In genomic region chr10:125472037-125472607, GRCh38 we compare ENCODE assay signal across 12 cellular contexts.
"Had no signal": no experiment of that assay in that cellular context is flagged by ENCODE, and none has a peak within 500 bp of the region (broad histone marks: within the 10 kb centered on the region; RNA-seq: fewer than 3 reads in every experiment).

No MANE protein-coding gene starts in this region.

- H3K36me3 Mint-ChIP-seq: activated naive CD8-positive, alpha-beta T cell treated with anti-CD3 and anti-CD28 coated beads for 36 hours; brain had no signal

- H3K4me3 Mint-ChIP-seq: activated naive CD8-positive, alpha-beta T cell treated with anti-CD3 and anti-CD28 coated beads for 36 hours; brain; effector memory CD8-positive, alpha-beta T cell had no signal

- ATAC-seq: effector memory CD8-positive, alpha-beta T cell had no signal

- H3K36me3 ChIP-seq: prostate gland, right lobe of liver, spleen, uterus had no signal

- H3K27ac ChIP-seq: prostate gland, right lobe of liver, spleen, uterus had no signal

- H3K4me1 ChIP-seq: prostate gland, right lobe of liver, spleen, uterus had no signal

- H3K4me3 ChIP-seq: prostate gland, right lobe of liver, spleen, uterus had no signal

- H3K27me3 ChIP-seq: right lobe of liver, uterus had no signal

- H3K9me3 Mint-ChIP-seq: activated naive CD8-positive, alpha-beta T cell treated with anti-CD3 and anti-CD28 coated beads for 36 hours; effector memory CD8-positive, alpha-beta T cell had no signal

- FAIRE-seq: kidney had no signal

- H3K27ac Mint-ChIP-seq: activated naive CD8-positive, alpha-beta T cell treated with anti-CD3 and anti-CD28 coated beads for 36 hours; effector memory CD8-positive, alpha-beta T cell had no signal

- DNase-seq: activated CD4-positive, alpha-beta T cell treated with anti-CD3 and anti-CD28 coated beads, Interleukin-2, amount 50 U/mL, for 1 hour; activated CD8-positive, alpha-beta memory T cell treated with anti-CD3 and anti-CD28 coated beads for 24 hours; activated naive CD8-positive, alpha-beta T cell treated with anti-CD3 and anti-CD28 coated beads for 36 hours; amygdala; effector memory CD8-positive, alpha-beta T cell; kidney; right lobe of liver; spleen; stimulated activated CD4-positive, alpha-beta T cell treated with anti-CD3 and anti-CD28 coated beads, Interleukin-2, amount 100 ng/mL, for 24 hours; uterus had no signal

- H3K9me3 ChIP-seq: prostate gland, right lobe of liver, spleen, uterus had no signal

- H3K4me1 Mint-ChIP-seq: activated naive CD8-positive, alpha-beta T cell treated with anti-CD3 and anti-CD28 coated beads for 36 hours had no signal
